Comparison of ENCODE assay signal across 22 cellular contexts in genomic region chrX:7091923-7092322, GRCh38. TPM values are rescaled to one million over a fixed set of nuclear protein-coding genes. Genes with fewer than 3 reads are reported as not detected.
DNase-seq lines count a peak whose midpoint lies in the region; ATAC-seq and TF ChIP-seq lines count a peak whose summit lies in the region.
"Had no signal": no experiment of that assay in that cellular context is flagged by ENCODE, and none has a peak within 500 bp of the region (broad histone marks: within the 10 kb centered on the region; RNA-seq: fewer than 3 reads in every experiment).

No MANE protein-coding gene starts in this region.

- peak overlapping the region; percentile 9; the same call in 1 of the 2 replicates for H3K4me2 ChIP-seq in OCI-LY3 (ENCODE audit: low read length)

- POLR2A ChIA-PET in activated CD8-positive, alpha-beta T cell treated with anti-CD3 and anti-CD28 coated beads for 36 hours (lab: Charles Lee) = no interaction called here

- H3K27me3 ChIP-seq in OCI-LY3 (ENCODE audit: low read depth, low read length) = no peaks in the 10 kb centered on the region
- H3K27me3 ChIP-seq: dorsolateral prefrontal cortex had no signal

- no peak overlapping the region for H3K4me3 Mint-ChIP-seq in nephron progenitor cell
- H3K4me3 Mint-ChIP-seq in activated CD8-positive, alpha-beta T cell treated with anti-CD3 and anti-CD28 coated beads for 36 hours = no peak overlapping the region
- H3K4me3 Mint-ChIP-seq: natural killer cell treated with Interleukin-12 subunit alpha and Interleukin-12 subunit beta and Interleukin-15 and Interleukin-18, amount 100 ng/mL, for 72 hours had no signal

- H2AFZ ChIP-seq in OCI-LY3 (ENCODE audit: low read depth, low read length) = no peak overlapping the region

- no peaks in the 10 kb centered on the region for H3K27me3 Mint-ChIP-seq in nephron progenitor cell (ENCODE audit: low read depth, poor library complexity)
- no peaks in the 10 kb centered on the region for H3K27me3 Mint-ChIP-seq in activated CD8-positive, alpha-beta T cell treated with anti-CD3 and anti-CD28 coated beads for 36 hours
- H3K27me3 Mint-ChIP-seq: natural killer cell treated with Interleukin-12 subunit alpha and Interleukin-12 subunit beta and Interleukin-15 and Interleukin-18, amount 100 ng/mL, for 72 hours had no signal

- intact Hi-C loops in activated CD8-positive, alpha-beta T cell treated with anti-CD3 and anti-CD28 coated beads for 36 hours (cut with micrococcal nuclease) = no loop called here

- peaks cover 32% of the 10 kb centered on the region for H3K36me3 Mint-ChIP-seq in nephron progenitor cell (ENCODE audit: low read depth)
- peaks cover 4% of the 10 kb centered on the region for H3K36me3 Mint-ChIP-seq in activated CD8-positive, alpha-beta T cell treated with anti-CD3 and anti-CD28 coated beads for 36 hours (ENCODE audit: low read depth)
- H3K36me3 Mint-ChIP-seq: natural killer cell treated with Interleukin-12 subunit alpha and Interleukin-12 subunit beta and Interleukin-15 and Interleukin-18, amount 100 ng/mL, for 72 hours had no signal

- no peaks in the 10 kb centered on the region for H3K9me3 ChIP-seq in OCI-LY3 (ENCODE audit: insufficient read depth, low read length)
- H3K9me3 ChIP-seq: left ventricle myocardium inferior had no signal

- CTCF ChIA-PET in activated CD8-positive, alpha-beta T cell treated with anti-CD3 and anti-CD28 coated beads for 36 hours (lab: Charles Lee) = no interaction called here

- no peak overlapping the region for H3K27ac ChIP-seq in OCI-LY3 (ENCODE audit: low read length)
- H3K27ac ChIP-seq: dorsolateral prefrontal cortex, left ventricle myocardium inferior had no signal

- no peaks in the 10 kb centered on the region for H3K79me2 ChIP-seq in OCI-LY3 (ENCODE audit: low read length)

- peaks cover 11% of the 10 kb centered on the region for H3K4me1 ChIP-seq in OCI-LY3 (ENCODE audit: low read length)
- H3K4me1 ChIP-seq: left ventricle myocardium inferior had no signal

- ATAC-seq in GM18498 (IDR thresholded peaks at IDR 0.05; ENCODE audit: unreplicated experiment) (peak; percentile 46), HG02678 (IDR thresholded peaks at IDR 0.05; ENCODE audit: unreplicated experiment) (peak; percentile 36)
- no peak for ATAC-seq in activated CD8-positive, alpha-beta T cell treated with anti-CD3 and anti-CD28 coated beads for 36 hours
- ATAC-seq: HCT116; natural killer cell treated with Interleukin-12 subunit alpha and Interleukin-12 subunit beta and Interleukin-15 and Interleukin-18, amount 100 ng/mL, for 72 hours; Right ventricle myocardium inferior had no signal

- no peaks in the 10 kb centered on the region for H3K36me3 ChIP-seq in OCI-LY3 (replicated peaks; ENCODE audit: low read depth, low read length)
- H3K36me3 ChIP-seq: left ventricle myocardium inferior had no signal

- peak overlapping the region; percentile 51 for H3K27ac Mint-ChIP-seq in nephron progenitor cell
- H3K27ac Mint-ChIP-seq in activated CD8-positive, alpha-beta T cell treated with anti-CD3 and anti-CD28 coated beads for 36 hours = no peak overlapping the region
- H3K27ac Mint-ChIP-seq: natural killer cell treated with Interleukin-12 subunit alpha and Interleukin-12 subunit beta and Interleukin-15 and Interleukin-18, amount 100 ng/mL, for 72 hours had no signal

- peaks cover 8% of the 10 kb centered on the region for H4K20me1 ChIP-seq in OCI-LY3 (ENCODE audit: insufficient read depth, low read length)

- TF ChIP-seq CTCF in OCI-LY3 (IDR thresholded peaks at IDR 0.05; ENCODE audit: low read depth, low read length) (no peak), nephron progenitor cell (IDR thresholded peaks at IDR 0.05) (no peak), GM10266 (IDR thresholded peaks at IDR 0.05; ENCODE audit: control insufficient read depth, insufficient read depth, low read depth, missing control alignments) (no peak)
- TF ChIP-seq CTCF in activated CD8-positive, alpha-beta T cell treated with anti-CD3 and anti-CD28 coated beads for 36 hours (IDR thresholded peaks at IDR 0.05) = no peak

- DNase-seq in nephron progenitor cell (no peak), GM10266 (ENCODE audit: extremely low spot score) (no peak), mucosa of gallbladder (ENCODE audit: low spot score) (no peak)
- no peak for DNase-seq in activated CD8-positive, alpha-beta T cell treated with anti-CD3 and anti-CD28 coated beads for 36 hours
- no peak for DNase-seq in activated CD4-positive, alpha-beta T cell treated with anti-CD3 and anti-CD28 coated beads, Interleukin-2, amount 50 U/mL, for 4 hours
- DNase-seq: activated CD4-positive, alpha-beta T cell treated with anti-CD3 and anti-CD28 coated beads for 48 hours; activated naive CD4-positive, alpha-beta T cell; activated T-cell treated with anti-CD3 and anti-CD28 coated beads, Interleukin-2, amount 50 U/mL, for 48 hours; C1 segment of cervical spinal cord; dorsolateral prefrontal cortex; hypothalamus; left ventricle myocardium inferior; midbrain; NCI-H1048; NCI-H1694; substantia nigra had no signal

- no peak overlapping the region for H3K4me3 ChIP-seq in OCI-LY3 (ENCODE audit: low read length)
- H3K4me3 ChIP-seq: dorsolateral prefrontal cortex, left ventricle myocardium inferior had no signal

- no peak overlapping the region for H3K9ac ChIP-seq in OCI-LY3 (ENCODE audit: low read length)

- no peaks in the 10 kb centered on the region for H3K9me3 Mint-ChIP-seq in nephron progenitor cell
- no peaks in the 10 kb centered on the region for H3K9me3 Mint-ChIP-seq in activated CD8-positive, alpha-beta T cell treated with anti-CD3 and anti-CD28 coated beads for 36 hours
- H3K9me3 Mint-ChIP-seq: natural killer cell treated with Interleukin-12 subunit alpha and Interleukin-12 subunit beta and Interleukin-15 and Interleukin-18, amount 100 ng/mL, for 72 hours had no signal

- peaks cover 37% of the 10 kb centered on the region for H3K4me1 Mint-ChIP-seq in nephron progenitor cell
- peaks cover 32% of the 10 kb centered on the region for H3K4me1 Mint-ChIP-seq in activated CD8-positive, alpha-beta T cell treated with anti-CD3 and anti-CD28 coated beads for 36 hours (ENCODE audit: low read depth)

RNA-seq across cellular contexts. Expression of gene STS, which starts 55.6 kb away (rescaled TPM):
- under 1 TPM; 0.50 to 0.72 TPM for total RNA-seq in activated CD8-positive, alpha-beta T cell treated with anti-CD3 and anti-CD28 coated beads for 36 hours
- total RNA-seq in mucosa of gallbladder = 11.9 TPM

RNA-seq across cellular contexts. Expression of gene PUDP, which starts 56.0 kb away (rescaled TPM):
- total RNA-seq in activated CD8-positive, alpha-beta T cell treated with anti-CD3 and anti-CD28 coated beads for 36 hours = 10 to 100 TPM; 16.6 to 18.4 TPM
- 42.2 TPM for total RNA-seq in mucosa of gallbladder
